8 cellular contexts compared by ENCODE assay signal in genomic region chr22:17121235-17122195, GRCh38. TPM values are rescaled to one million over a fixed set of nuclear protein-coding genes. Genes with fewer than 3 reads are reported as not detected.
DNase-seq lines count a peak whose midpoint lies in the region; ATAC-seq and TF ChIP-seq lines count a peak whose summit lies in the region.

Gene TMEM121B, minus strand, starts transcription at chr22:17121360. Its CDS starts 233 bp downstream, at chr22:17121127.

- H3K4me3 Mint-ChIP-seq in activated naive CD4-positive, alpha-beta T cell treated with anti-CD3 and anti-CD28 coated beads for 36 hours: peak within 1 kb of the TSS; percentile 62

- CTCF ChIA-PET in activated naive CD4-positive, alpha-beta T cell treated with anti-CD3 and anti-CD28 coated beads for 36 hours (lab: Charles Lee): interaction anchor here (1.5 kb wide), 1 partner anchor 8 kb away, joined by 4 read pairs; no protein-coding TSS in a partner anchor

- peak; percentile 25 for DNase-seq in A172 (ENCODE audit: low spot score)
- no peak for DNase-seq in GM12864 (ENCODE audit: low read depth)
- DNase-seq in NCI-H2227 treated with DMSO at 0.1 percent for 48 hours (lab: John Stamatoyannopoulos, UW): peak; percentile 87
- DNase-seq in activated naive CD4-positive, alpha-beta T cell treated with anti-CD3 and anti-CD28 coated beads for 36 hours: peak; percentile 54
- peak; percentile 89 for DNase-seq in Right ventricle myocardium superior
- DNase-seq in omental fat pad (ENCODE audit: low spot score): peak; percentile 24
- DNase-seq in mesenteric fat pad (ENCODE audit: low spot score): no peak

- ATAC-seq in Right ventricle myocardium superior (ENCODE audit: poor library complexity) (peak; percentile 82), omental fat pad (ENCODE audit: low FRiP score) (no peak), HG02623 (IDR thresholded peaks at IDR 0.05; ENCODE audit: unreplicated experiment) (no peak)

- no peaks in the 10 kb centered on the region for H3K9me3 Mint-ChIP-seq in activated naive CD4-positive, alpha-beta T cell treated with anti-CD3 and anti-CD28 coated beads for 36 hours

- H3K4me1 Mint-ChIP-seq in activated naive CD4-positive, alpha-beta T cell treated with anti-CD3 and anti-CD28 coated beads for 36 hours (ENCODE audit: low read depth): peaks cover 38% of the 10 kb centered on the region

- no peaks in the 10 kb centered on the region for H3K36me3 Mint-ChIP-seq in activated naive CD4-positive, alpha-beta T cell treated with anti-CD3 and anti-CD28 coated beads for 36 hours (ENCODE audit: low read depth)

- intact Hi-C loops in activated naive CD4-positive, alpha-beta T cell treated with anti-CD3 and anti-CD28 coated beads for 36 hours (cut with micrococcal nuclease): loop anchor here (2.0 kb wide), 1 partner anchor 37 kb away; the partner anchor contains the start of gene HDHD5
- intact Hi-C loops in Right ventricle myocardium superior (cut with DNase I): no loop called here

- peak within 1 kb of the TSS; percentile 11; the same call in 1 of the 2 replicates for H3K4me3 ChIP-seq in GM12864 (ENCODE audit: low read depth, low read length)

- no peak for TF ChIP-seq CTCF in GM12864 (IDR thresholded peaks at IDR 0.05; ENCODE audit: low read depth, low read length, missing control alignments)
- no peak for TF ChIP-seq CTCF in omental fat pad (IDR thresholded peaks at IDR 0.05)

- no peak within 1 kb of the TSS for H3K27ac Mint-ChIP-seq in activated naive CD4-positive, alpha-beta T cell treated with anti-CD3 and anti-CD28 coated beads for 36 hours

- H3K27me3 Mint-ChIP-seq in activated naive CD4-positive, alpha-beta T cell treated with anti-CD3 and anti-CD28 coated beads for 36 hours (ENCODE audit: low read depth): peaks cover 11% of the 10 kb centered on the region

RNA-seq across cellular contexts. Expression of gene TMEM121B, which starts in this region (rescaled TPM):
- total RNA-seq in A172 (2014; rRNA removed; shearing (Covaris generic)): 0.05 and 0.24 TPM in 2 replicates
- under 1 TPM; 0.19 to 0.22 TPM for total RNA-seq in activated naive CD4-positive, alpha-beta T cell treated with anti-CD3 and anti-CD28 coated beads for 36 hours
- total RNA-seq in Right ventricle myocardium superior (1.9 TPM), omental fat pad (1 to 10 TPM in 2 of 4 donors, under 1 TPM in 2; 0.46 to 1.4 (median 0.94) TPM), mesenteric fat pad (1.0 TPM)

Comparison
In these comparisons a context has a peak if more than half of its experiments do, and no peak if none do; other contexts are left out.
1. Peak in DNase-seq in A172; RNA of the gene not detected or under 1 TPM.
2. Peak in DNase-seq in activated naive CD4-positive, alpha-beta T cell treated with anti-CD3 and anti-CD28 coated beads for 36 hours; RNA of the gene not detected or under 1 TPM.
3. DNase-seq: peak in NCI-H2227 treated with DMSO at 0.1 percent for 48 hours (single experiment), Right ventricle myocardium superior (single experiment) and omental fat pad (single experiment); none in GM12864 (single experiment) and mesenteric fat pad (single experiment).